Comparison of ENCODE assay signal across 17 cellular contexts in the genomic region with DNA sequence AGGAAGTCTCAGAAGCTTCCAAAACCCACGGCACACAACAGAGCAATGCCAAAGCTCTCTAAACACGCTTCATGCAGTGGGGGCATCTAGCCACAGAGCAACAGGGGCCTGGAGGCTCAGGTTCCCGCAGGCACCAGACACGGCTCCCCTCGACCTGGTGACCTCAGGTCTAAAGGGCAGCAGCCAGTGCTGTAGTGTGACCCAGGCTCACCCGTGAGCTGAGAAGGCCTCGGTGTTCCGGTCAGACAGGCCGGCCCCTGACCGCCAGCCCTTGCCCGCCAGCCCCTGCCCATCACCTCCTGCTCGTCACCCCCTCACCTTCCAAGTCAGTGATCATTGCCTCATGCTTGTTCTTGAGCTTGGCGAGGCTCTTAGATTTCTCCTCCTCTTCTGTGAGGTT. TPM values are rescaled to one million over a fixed set of nuclear protein-coding genes. Genes with fewer than 3 reads are reported as not detected.
DNase-seq lines count a peak whose midpoint lies in the region; ATAC-seq, FAIRE-seq and TF ChIP-seq lines count a peak whose summit lies in the region.
"Had no signal": no experiment of that assay in that cellular context is flagged by ENCODE, and none has a peak within 500 bp of the region (broad histone marks: within the 10 kb centered on the region; RNA-seq: fewer than 3 reads in every experiment).

No MANE protein-coding gene starts in this region.

- TF ChIP-seq EP300 in HepG2 (IDR thresholded peaks at IDR 0.05; ENCODE audit: low read depth in 2 of 2, low read length in 2 of 2), result no peak
- TF ChIP-seq EP300 in HepG2 (CRISPR knock-in tag; IDR thresholded peaks at IDR 0.05; ENCODE audit: borderline replicate concordance), result no peak
- no peak for TF ChIP-seq EP300 in transverse colon (IDR thresholded peaks at IDR 0.05; ENCODE audit: low read depth)

- H3K27ac ChIP-seq in liver (ENCODE audit: low read depth in 1 of 2, low read length in 2 of 2) (peak overlapping the region in 1 of 2 donors; percentile 37), HepG2 (ENCODE audit: extremely low read length, insufficient read depth, low read length) (no peak overlapping the region), mesodermal cell (ENCODE audit: low read depth, low read length, severe bottlenecking) (peak overlapping the region; percentile 10), transverse colon (peak overlapping the region in 2 of 4 donors; percentile 70 to 75)

- H3K36me3 ChIP-seq in liver (ENCODE audit: control insufficient read depth in 4 of 4, insufficient read depth in 3 of 4, low read depth in 1 of 4, low read length in 3 of 4) (peaks cover 37 to 91% (median 78%) of the 10 kb centered on the region in 4 donors), HepG2 (replicated peaks in 1 of 2; ENCODE audit: control insufficient read depth in 1 of 2, insufficient read depth in 2 of 2, low read length in 2 of 2) (peaks cover 72 to 91% of the 10 kb centered on the region in 2 experiments), mesodermal cell (ENCODE audit: control insufficient read depth, insufficient read depth, low read length) (peaks cover 99% of the 10 kb centered on the region), transverse colon (peaks cover 0 to 95% (median 61%) of the 10 kb centered on the region in 4 donors)

- peaks cover 46% of the 10 kb centered on the region for H3K36me3 Mint-ChIP-seq in activated naive CD8-positive, alpha-beta T cell treated with anti-CD3 and anti-CD28 coated beads for 36 hours

- H3K4me1 ChIP-seq in liver (ENCODE audit: control insufficient read depth in 4 of 4, insufficient read depth in 4 of 4, low read length in 3 of 4) (peaks cover 0 to 27% (median 17%) of the 10 kb centered on the region in 4 donors), HepG2 (ENCODE audit: insufficient read depth, low read length) (no peaks in the 10 kb centered on the region), mesodermal cell (ENCODE audit: control insufficient read depth, insufficient read depth, low read length, poor library complexity, severe bottlenecking) (no peaks in the 10 kb centered on the region), transverse colon (peaks cover 0 to 16% (median 3%) of the 10 kb centered on the region in 4 donors)

- no peaks in the 10 kb centered on the region for H3K79me2 ChIP-seq in HepG2 (ENCODE audit: insufficient read depth, low read length)

- TF ChIP-seq POLR2A in HepG2 (IDR thresholded peaks at IDR 0.05; ENCODE audit: insufficient read depth in 1 of 2, low read depth in 2 of 2, low read length in 2 of 2), result no peak
- TF ChIP-seq POLR2A in transverse colon (IDR thresholded peaks at IDR 0.05), result no peak

- no peak overlapping the region for H3K4me3 ChIP-seq in liver (ENCODE audit: low read depth in 1 of 3, low read length in 3 of 3)
- H3K4me3 ChIP-seq in HepG2 (replicated peaks in 1 of 3; ENCODE audit: insufficient read depth in 1 of 3, low read depth in 2 of 3, low read length in 3 of 3), result no peak overlapping the region
- no peak overlapping the region for H3K4me3 ChIP-seq in mesodermal cell (ENCODE audit: extremely low read depth, insufficient read depth, low read length, poor library complexity, severe bottlenecking)
- no peak overlapping the region for H3K4me3 ChIP-seq in transverse colon

- H3K27ac Mint-ChIP-seq in activated naive CD8-positive, alpha-beta T cell treated with anti-CD3 and anti-CD28 coated beads for 36 hours, result peak overlapping the region; percentile 58

- H3K9me3 ChIP-seq in liver (ENCODE audit: control insufficient read depth in 4 of 4, low read length in 3 of 4) (no peaks in the 10 kb centered on the region), HepG2 (ENCODE audit: low read length) (no peaks in the 10 kb centered on the region), mesodermal cell (ENCODE audit: control insufficient read depth, low read length) (no peaks in the 10 kb centered on the region), transverse colon (no peaks in the 10 kb centered on the region)

- TF ChIP-seq CTCF in liver (IDR thresholded peaks at IDR 0.05; ENCODE audit: low read depth, low read length, missing input control) (no peak), HepG2 (CRISPR knock-in tag; IDR thresholded peaks at IDR 0.05) (no peak), transverse colon (IDR thresholded peaks at IDR 0.05) (no peak)

- no peaks in the 10 kb centered on the region for H3K27me3 ChIP-seq in liver (ENCODE audit: control insufficient read depth in 4 of 4, insufficient read depth in 4 of 4, low read length in 3 of 4)
- no peaks in the 10 kb centered on the region for H3K27me3 ChIP-seq in HepG2 (ENCODE audit: control insufficient read depth in 1 of 2, insufficient read depth in 2 of 2, low read length in 2 of 2)
- no peaks in the 10 kb centered on the region for H3K27me3 ChIP-seq in transverse colon

- H3K27me3 Mint-ChIP-seq in activated naive CD8-positive, alpha-beta T cell treated with anti-CD3 and anti-CD28 coated beads for 36 hours, result no peaks in the 10 kb centered on the region

- no peak overlapping the region for H3K4me3 Mint-ChIP-seq in activated naive CD8-positive, alpha-beta T cell treated with anti-CD3 and anti-CD28 coated beads for 36 hours

- POLR2A ChIA-PET in HepG2 (lab: Yijun Ruan, JAX), result no interaction called here

- FAIRE-seq in HepG2 (lab: Jason Lieb, UNC), result no peak

- CTCF ChIA-PET in HepG2 (lab: Yijun Ruan, JAX; ENCODE audit: low intra/inter-chr PET ratio, low total read pairs), result no interaction called here

- intact Hi-C loops in HepG2 (cut with micrococcal nuclease; ENCODE audit: unreplicated experiment) (no loop called here), transverse colon (cut with DNase I; ENCODE audit: low total_unique reads) (no loop called here)

- no peaks in the 10 kb centered on the region for H3K9me3 Mint-ChIP-seq in activated naive CD8-positive, alpha-beta T cell treated with anti-CD3 and anti-CD28 coated beads for 36 hours

- 41% methylated on average over 13 of the region's 13 CpGs for WGBS in liver
- 99% methylated on average over 9 of the region's 13 CpGs for WGBS in HepG2 (ENCODE audit: low lambda C conversion rate)
- 96 to 99% methylated on average over 12 to 13 of the region's 13 CpGs for WGBS in mesodermal cell (ENCODE audit: insufficient coverage in 2 of 2), 2 experiments
- 84% methylated on average over 13 of the region's 13 CpGs; no CpG with 5 or more reads in 1 of the 2 donors for WGBS in transverse colon (ENCODE audit: low coverage in 1 of 2), 2 donors

- no peak for DNase-seq in HepG2 (ENCODE audit: low spot score)
- DNase-seq in activated naive CD8-positive, alpha-beta T cell treated with anti-CD3 and anti-CD28 coated beads for 36 hours, result no peak
- no peak for DNase-seq in transverse colon
- DNase-seq: DMS153, EL, H7, Karpas-422, NCI-H1436, NCI-H2029 treated with DMSO at 0.1 percent for 48 hours, NCI-H510A, NCI-H82, SHP77 treated with DMSO at 0.1 percent for 48 hours had no signal

- ATAC-seq in HepG2 (no peak), GM18511 (IDR thresholded peaks at IDR 0.05; ENCODE audit: unreplicated experiment) (no peak), GM21786 (IDR thresholded peaks at IDR 0.05; ENCODE audit: unreplicated experiment) (no peak)
- ATAC-seq: Panc1 had no signal

- TF ChIP-seq RAD21 in liver (IDR thresholded peaks at IDR 0.05) (no peak), HepG2 (CRISPR knock-in tag; IDR thresholded peaks at IDR 0.05) (no peak)

- no peak overlapping the region for H2AFZ ChIP-seq in HepG2 (ENCODE audit: low read length)

- in situ Hi-C loops in HepG2 (cut with HindIII; ENCODE audit: extremely low pct_ligation_motif_present, low pct_unique_long_range_greater_than_20kb), result no loop called here
- in situ Hi-C loops in transverse colon (cut with MboI; ENCODE audit: low pct_ligation_motif_present in 1 of 4, low pct_unique_long_range_greater_than_20kb in 1 of 4, low sequenced_read_pairs in 3 of 4), result no loop called here

- BruUV-seq in HepG2 (replicated peaks; lab: Mats Ljungman, UMichigan), result no TSS peak

- H3K4me2 ChIP-seq in HepG2 (ENCODE audit: low read depth, low read length), result no peak overlapping the region

- H4K20me1 ChIP-seq in HepG2 (ENCODE audit: insufficient read depth, low read length), result no peaks in the 10 kb centered on the region

- peaks cover 5% of the 10 kb centered on the region for H3K4me1 Mint-ChIP-seq in activated naive CD8-positive, alpha-beta T cell treated with anti-CD3 and anti-CD28 coated beads for 36 hours

- H3K9ac ChIP-seq in liver (ENCODE audit: low read depth in 1 of 2, low read length in 2 of 2), result no peak overlapping the region
- H3K9ac ChIP-seq in HepG2 (ENCODE audit: insufficient read depth, low read depth, low read length), result no peak overlapping the region

RNA-seq across cellular contexts. Expression of a gene that starts 45.7 kb away (rescaled TPM):
- total RNA-seq in liver (100 to 1,000 TPM in 1 of 2 donors, 1 to 10 TPM in 1; 7.7 to 129 TPM), HepG2 (2016; rRNA removed; fragmentation: Illumina TruSeq; extraction: Trizol) (11.2 and 20.3 TPM in 2 replicates), transverse colon (10 to 100 TPM in 3 of 4 donors, 1 to 10 TPM in 1; 2.2 to 19.5 (median 14.7) TPM)
- polyA plus RNA-seq in liver (10 to 100 TPM; 57.7 to 61.3 TPM), HepG2 (2011; rRNA removed) (75.0 and 124 TPM in 2 replicates)
- 2.3 and 2.8 TPM in 2 replicates for total RNA-seq in HepG2 (2016; cell fraction: cytosol; rRNA removed; fragmentation: Illumina TruSeq; extraction: Trizol; ENCODE audit: low read depth)
- total RNA-seq in HepG2 (2016; cell fraction: insoluble cytoplasmic fraction; rRNA removed; fragmentation: Illumina TruSeq; extraction: Trizol), result 10.1 and 20.9 TPM in 2 replicates
- total RNA-seq in HepG2 (2016; cell fraction: membrane; rRNA removed; fragmentation: Illumina TruSeq; extraction: Trizol), result 3.2 and 3.4 TPM in 2 replicates
- total RNA-seq in HepG2 (2016; cell fraction: nucleus; rRNA removed; fragmentation: Illumina TruSeq; extraction: Trizol), result 19.4 and 20.3 TPM in 2 replicates
- 57.2 and 84.6 TPM in 2 replicates for polyA plus RNA-seq in HepG2 (2011; cell fraction: cytosol; rRNA removed)
- 110 and 144 TPM in 2 replicates for polyA plus RNA-seq in HepG2 (2011; cell fraction: nucleus; rRNA removed)
- polyA plus RNA-seq in HepG2 (2012), result 126 and 159 TPM in 2 replicates
- polyA plus RNA-seq in HepG2 (2016; cell fraction: cytosol; fragmentation: Illumina TruSeq; extraction: Trizol; ENCODE audit: low read depth), result 2.5 and 2.9 TPM in 2 replicates
- polyA plus RNA-seq in HepG2 (2016; cell fraction: insoluble cytoplasmic fraction; fragmentation: Illumina TruSeq; extraction: Trizol; ENCODE audit: low read depth), result 12.0 and 13.0 TPM in 2 replicates
- polyA plus RNA-seq in HepG2 (2016; cell fraction: membrane; fragmentation: Illumina TruSeq; extraction: Trizol; ENCODE audit: low read depth), result 3.3 and 3.8 TPM in 2 replicates
- 37.3 and 42.3 TPM in 2 replicates for polyA plus RNA-seq in HepG2 (2016; cell fraction: nucleus; fragmentation: Illumina TruSeq; extraction: Trizol; ENCODE audit: insufficient read depth, low read depth)
- polyA minus RNA-seq in HepG2 (2011; rRNA and poly(A)+ RNA removed; ENCODE audit: low replicate concordance), result 2.0 and 61.9 TPM in 2 replicates
- polyA minus RNA-seq in HepG2 (2011; cell fraction: cytosol; rRNA and poly(A)+ RNA removed), result 61.5 and 88.3 TPM in 2 replicates
- polyA minus RNA-seq in HepG2 (2011; cell fraction: nucleus; rRNA and poly(A)+ RNA removed), result 34.2 and 54.7 TPM in 2 replicates
- 10 to 100 TPM; 17.6 to 19.3 TPM for total RNA-seq in activated naive CD8-positive, alpha-beta T cell treated with anti-CD3 and anti-CD28 coated beads for 36 hours
- not detected for polyA plus RNA-seq in mesodermal cell (2013, experiment 1 of 2)
- polyA plus RNA-seq in mesodermal cell (2013, experiment 2 of 2), result not detected
- total RNA-seq: H7 had no signal

RNA-seq across cellular contexts. Expression of a gene that starts 59.3 kb away (rescaled TPM):
- 10 to 100 TPM; 14.3 to 77.2 TPM for total RNA-seq in liver
- 10 to 100 TPM; 20.0 to 23.4 TPM for polyA plus RNA-seq in liver
- 28.7 and 34.3 TPM in 2 replicates for total RNA-seq in HepG2 (2016; rRNA removed; fragmentation: Illumina TruSeq; extraction: Trizol)
- total RNA-seq in HepG2 (2016; cell fraction: cytosol; rRNA removed; fragmentation: Illumina TruSeq; extraction: Trizol; ENCODE audit: low read depth), result 2.5 and 3.6 TPM in 2 replicates
- total RNA-seq in HepG2 (2016; cell fraction: insoluble cytoplasmic fraction; rRNA removed; fragmentation: Illumina TruSeq; extraction: Trizol), result 27.0 and 29.3 TPM in 2 replicates
- 8.2 and 9.0 TPM in 2 replicates for total RNA-seq in HepG2 (2016; cell fraction: membrane; rRNA removed; fragmentation: Illumina TruSeq; extraction: Trizol)
- total RNA-seq in HepG2 (2016; cell fraction: nucleus; rRNA removed; fragmentation: Illumina TruSeq; extraction: Trizol), result 16.8 and 21.4 TPM in 2 replicates
- polyA plus RNA-seq in HepG2 (2011; rRNA removed), result 51.2 and 94.4 TPM in 2 replicates
- polyA plus RNA-seq in HepG2 (2011; cell fraction: cytosol; rRNA removed), result 53.4 and 72.6 TPM in 2 replicates
- polyA plus RNA-seq in HepG2 (2011; cell fraction: nucleus; rRNA removed), result 195 and 245 TPM in 2 replicates
- 58.3 and 88.7 TPM in 2 replicates for polyA plus RNA-seq in HepG2 (2012)
- polyA plus RNA-seq in HepG2 (2016; cell fraction: cytosol; fragmentation: Illumina TruSeq; extraction: Trizol; ENCODE audit: low read depth), result 1.8 TPM in 2 replicates
- 20.2 and 26.3 TPM in 2 replicates for polyA plus RNA-seq in HepG2 (2016; cell fraction: insoluble cytoplasmic fraction; fragmentation: Illumina TruSeq; extraction: Trizol; ENCODE audit: low read depth)
- 4.4 and 5.1 TPM in 2 replicates for polyA plus RNA-seq in HepG2 (2016; cell fraction: membrane; fragmentation: Illumina TruSeq; extraction: Trizol; ENCODE audit: low read depth)
- 31.6 and 34.2 TPM in 2 replicates for polyA plus RNA-seq in HepG2 (2016; cell fraction: nucleus; fragmentation: Illumina TruSeq; extraction: Trizol; ENCODE audit: insufficient read depth, low read depth)
- 34.5 and 120 TPM in 2 replicates for polyA minus RNA-seq in HepG2 (2011; rRNA and poly(A)+ RNA removed; ENCODE audit: low replicate concordance)
- 39.4 and 67.2 TPM in 2 replicates for polyA minus RNA-seq in HepG2 (2011; cell fraction: cytosol; rRNA and poly(A)+ RNA removed)
- 44.7 and 77.3 TPM in 2 replicates for polyA minus RNA-seq in HepG2 (2011; cell fraction: nucleus; rRNA and poly(A)+ RNA removed)
- 10 to 100 TPM; 54.3 to 57.0 TPM for total RNA-seq in activated naive CD8-positive, alpha-beta T cell treated with anti-CD3 and anti-CD28 coated beads for 36 hours
- 8.1 TPM for polyA plus RNA-seq in mesodermal cell (2013, experiment 1 of 2)
- 6.2 TPM for polyA plus RNA-seq in mesodermal cell (2013, experiment 2 of 2)
- total RNA-seq in transverse colon, result 100 to 1,000 TPM in 1 of 4 donors, 10 to 100 TPM in 2, 1 to 10 TPM in 1; 3.8 to 142 (median 47.8) TPM
